8 cellular contexts compared by ENCODE assay signal in the genomic region with DNA sequence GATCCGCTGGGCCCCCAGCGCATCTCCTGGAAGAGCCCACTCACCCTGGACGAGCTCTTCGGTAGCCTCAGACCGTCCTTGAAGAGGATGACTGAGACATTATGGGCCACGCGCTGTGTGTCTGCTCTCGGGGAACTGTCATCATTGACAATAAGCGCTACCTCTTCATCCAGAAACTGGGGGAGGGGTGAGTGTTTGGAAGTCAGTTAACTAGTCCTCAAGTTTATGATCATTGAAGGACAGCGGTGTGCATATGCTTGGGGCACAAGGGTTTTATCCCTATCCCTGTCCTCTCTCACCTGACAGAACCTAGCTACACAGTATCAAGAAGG. TPM values are rescaled to one million over a fixed set of nuclear protein-coding genes. Genes with fewer than 3 reads are reported as not detected.
DNase-seq lines count a peak whose midpoint lies in the region; ATAC-seq and TF ChIP-seq lines count a peak whose summit lies in the region.

No MANE protein-coding gene starts in this region.

- H3K9ac ChIP-seq in GM23248 = peak overlapping the region; percentile 98

- peaks cover 35% of the 10 kb centered on the region for H3K4me1 ChIP-seq in GM23248 (ENCODE audit: insufficient read depth)
- peaks cover 17% of the 10 kb centered on the region for H3K4me1 ChIP-seq in foreskin keratinocyte

- in situ Hi-C loops in GM23248 (cut with MboI) = no loop called here

- H3K27ac ChIP-seq in GM23248 = peak overlapping the region; percentile 86
- peak overlapping the region; percentile 90 for H3K27ac ChIP-seq in foreskin keratinocyte

- WGBS in GM23248 (ENCODE audit: low coverage in 1 of 2, low lambda C conversion rate in 2 of 2, missing lambda C conversion rate in 2 of 2), 2 experiments = 11 to 15% methylated on average over 10 of the region's 10 CpGs

- peak overlapping the region; percentile 99 for H3K27ac Mint-ChIP-seq in T-helper 2 cell treated with Interferon-gamma antibody and Interleukin-4, amounts not matched to agents 5 μg/mL and 100 μg/mL, for 36 hours

- H3K36me3 Mint-ChIP-seq in T-helper 2 cell treated with Interferon-gamma antibody and Interleukin-4, amounts not matched to agents 5 μg/mL and 100 μg/mL, for 36 hours (ENCODE audit: low read depth) = peaks cover 46% of the 10 kb centered on the region

- peaks cover 65% of the 10 kb centered on the region for H3K4me1 Mint-ChIP-seq in T-helper 2 cell treated with Interferon-gamma antibody and Interleukin-4, amounts not matched to agents 5 μg/mL and 100 μg/mL, for 36 hours (ENCODE audit: low read depth)

- no peak for TF ChIP-seq CTCF in foreskin keratinocyte (conservative IDR thresholded peaks at IDR 0.05)

- H3K4me3 Mint-ChIP-seq in T-helper 2 cell treated with Interferon-gamma antibody and Interleukin-4, amounts not matched to agents 5 μg/mL and 100 μg/mL, for 36 hours = peak overlapping the region; percentile 98

- H3F3A ChIP-seq in GM23248 (ENCODE audit: insufficient read depth) = peaks cover 37% of the 10 kb centered on the region

- no peaks in the 10 kb centered on the region for H3K36me3 ChIP-seq in GM23248 (ENCODE audit: low read depth)

- H2AFZ ChIP-seq in GM23248 = peak overlapping the region; percentile 89

- H3K9me3 ChIP-seq in GM23248 (ENCODE audit: low read depth) = no peaks in the 10 kb centered on the region

- H3K9me2 ChIP-seq in GM23248 (ENCODE audit: insufficient read depth) = no peaks in the 10 kb centered on the region

- H3K4me3 ChIP-seq in GM23248 (peak overlapping the region; percentile 91), skeletal muscle cell (ENCODE audit: low read depth, low read length) (peak overlapping the region; percentile 90)

- ATAC-seq in foreskin keratinocyte (no peak), HG02588 (IDR thresholded peaks at IDR 0.05; ENCODE audit: unreplicated experiment) (no peak)

- H3K79me2 ChIP-seq in GM23248 (ENCODE audit: insufficient read depth) = peaks cover 34% of the 10 kb centered on the region

- H4K20me1 ChIP-seq in GM23248 (ENCODE audit: insufficient read depth) = no peaks in the 10 kb centered on the region

- no peaks in the 10 kb centered on the region for H3K9me3 Mint-ChIP-seq in T-helper 2 cell treated with Interferon-gamma antibody and Interleukin-4, amounts not matched to agents 5 μg/mL and 100 μg/mL, for 36 hours

- H3K27me3 Mint-ChIP-seq in T-helper 2 cell treated with Interferon-gamma antibody and Interleukin-4, amounts not matched to agents 5 μg/mL and 100 μg/mL, for 36 hours (ENCODE audit: low read depth) = no peaks in the 10 kb centered on the region

- DNase-seq in GM23248 = peak; percentile 49
- no peak for DNase-seq in T-helper 2 cell treated with Interferon-gamma antibody and Interleukin-4, amounts not matched to agents 5 μg/mL and 100 μg/mL, for 36 hours (ENCODE audit: low spot score)
- no peak for DNase-seq in foreskin keratinocyte
- no peak for DNase-seq in skeletal muscle cell (ENCODE audit: low read depth)
- no peak for DNase-seq in NCI-H345 treated with DMSO at 0.1 percent for 48 hours (lab: John Stamatoyannopoulos, UW; ENCODE audit: unreplicated experiment)
- DNase-seq in SHP77 treated with DMSO at 0.1 percent for 48 hours (lab: John Stamatoyannopoulos, UW) = no peak
- DNase-seq in SW 1271 (lab: John Stamatoyannopoulos, UW) = no peak

- H3K27me3 ChIP-seq in GM23248 (replicated peaks; ENCODE audit: insufficient read depth) (no peaks in the 10 kb centered on the region), foreskin keratinocyte (no peaks in the 10 kb centered on the region)

- peak overlapping the region; percentile 94 for H3K4me2 ChIP-seq in GM23248 (ENCODE audit: unreplicated experiment)

RNA-seq across cellular contexts. Expression of gene STK16, which starts 0.6 kb away (rescaled TPM):
- total RNA-seq in GM23248 (2014; rRNA removed; shearing (Covaris generic)) = 15.3 and 16.0 TPM in 2 replicates
- polyA plus RNA-seq in GM23248 (2016; fragmentation: Nextera tagmentation; extraction: Ambion mirVana) (5.3 and 7.2 TPM in 2 replicates), foreskin keratinocyte (42.6 and 46.4 TPM in 2 replicates)
- 35.1 and 36.5 TPM in 2 replicates for total RNA-seq in foreskin keratinocyte

RNA-seq across cellular contexts. Expression of gene GLB1L, which starts 0.6 kb away (rescaled TPM):
- 13.4 and 13.5 TPM in 2 replicates for total RNA-seq in GM23248 (2014; rRNA removed; shearing (Covaris generic))
- polyA plus RNA-seq in GM23248 (2016; fragmentation: Nextera tagmentation; extraction: Ambion mirVana) (3.4 and 3.8 TPM in 2 replicates), foreskin keratinocyte (4.0 and 5.5 TPM in 2 replicates)
- total RNA-seq in foreskin keratinocyte = 5.0 and 6.8 TPM in 2 replicates

RNA-seq across cellular contexts. Expression of gene TUBA4B, which starts 7.2 kb away (rescaled TPM):
- not detected in 2 replicates for total RNA-seq in GM23248 (2014; rRNA removed; shearing (Covaris generic))
- polyA plus RNA-seq in GM23248 (2016; fragmentation: Nextera tagmentation; extraction: Ambion mirVana) = not detected in 2 replicates
- not detected in 2 replicates for total RNA-seq in foreskin keratinocyte
- 0.07 TPM in 1 of 2 replicates, not detected in the other for polyA plus RNA-seq in foreskin keratinocyte

RNA-seq across cellular contexts. Expression of gene TUBA4A, which starts 7.9 kb away (rescaled TPM):
- 14.3 and 27.1 TPM in 2 replicates for total RNA-seq in GM23248 (2014; rRNA removed; shearing (Covaris generic))
- polyA plus RNA-seq in GM23248 (2016; fragmentation: Nextera tagmentation; extraction: Ambion mirVana) (14.5 and 15.5 TPM in 2 replicates), foreskin keratinocyte (451 and 562 TPM in 2 replicates)
- total RNA-seq in foreskin keratinocyte = 271 and 318 TPM in 2 replicates

RNA-seq across cellular contexts. Expression of gene ANKZF1, which starts 16.3 kb away (rescaled TPM):
- total RNA-seq in GM23248 (2014; rRNA removed; shearing (Covaris generic)) = 27.8 and 32.6 TPM in 2 replicates
- polyA plus RNA-seq in GM23248 (2016; fragmentation: Nextera tagmentation; extraction: Ambion mirVana) (26.8 and 31.5 TPM in 2 replicates), foreskin keratinocyte (19.5 and 20.0 TPM in 2 replicates)
- 26.6 and 27.0 TPM in 2 replicates for total RNA-seq in foreskin keratinocyte
